In genomic region chr12:101924647-101925046, GRCh38 we compare ENCODE assay signal across 12 cellular contexts. TPM values are rescaled to one million over a fixed set of nuclear protein-coding genes. Genes with fewer than 3 reads are reported as not detected.
A peak's percentile ranks its signal among the peaks of the same experiment; 100 is the strongest.
DNase-seq lines count a peak whose midpoint lies in the region; ATAC-seq and TF ChIP-seq lines count a peak whose summit lies in the region.
"Had no signal": no experiment of that assay in that cellular context is flagged by ENCODE, and none has a peak within 500 bp of the region (broad histone marks: within the 10 kb centered on the region; RNA-seq: fewer than 3 reads in every experiment).

No MANE protein-coding gene starts in this region.

- CTCF ChIA-PET in PC-9 (lab: Charles Lee), result no interaction called here

- H3K27ac ChIP-seq in PC-9 (no peak overlapping the region), thyroid gland (peak overlapping the region in 2 of 3 donors; percentile 49 to 53)

- TF ChIP-seq POLR2A in thyroid gland (IDR thresholded peaks at IDR 0.05), result no peak

- H3K9me3 ChIP-seq in PC-9 (ENCODE audit: insufficient read depth, low read depth), result no peaks in the 10 kb centered on the region
- no peaks in the 10 kb centered on the region for H3K9me3 ChIP-seq in thyroid gland

- H3K4me1 ChIP-seq in PC-9 (replicated peaks; ENCODE audit: insufficient read depth) (no peaks in the 10 kb centered on the region), thyroid gland (no peaks in the 10 kb centered on the region)

- no peaks in the 10 kb centered on the region for H3K79me2 ChIP-seq in PC-9 (ENCODE audit: low read depth)

- H3K27me3 ChIP-seq in PC-9 (ENCODE audit: insufficient read depth, low read depth), result no peaks in the 10 kb centered on the region
- H3K27me3 ChIP-seq in thyroid gland, result no peaks in the 10 kb centered on the region

- BruUV-seq in PC-9 (replicated peaks; lab: Mats Ljungman, UMichigan), result no TSS peak

- H3K9me2 ChIP-seq in PC-9 (ENCODE audit: insufficient read depth), result no peaks in the 10 kb centered on the region

- H3K36me3 ChIP-seq in PC-9 (ENCODE audit: low read depth), result no peaks in the 10 kb centered on the region
- no peaks in the 10 kb centered on the region for H3K36me3 ChIP-seq in thyroid gland

- H2AFZ ChIP-seq in PC-9, result no peak overlapping the region

- WGBS in thyroid gland, 2 donors, result 89 to 90% methylated on average over 4 of the region's 4 CpGs

- DNase-seq in NCI-H82 (lab: John Stamatoyannopoulos, UW) (peak; percentile 28), NCI-H82 treated with DMSO at 0.1 percent for 48 hours (lab: John Stamatoyannopoulos, UW; ENCODE audit: unreplicated experiment) (no peak), PC-9 (no peak), fibroblast of the aortic adventitia (ENCODE audit: low read depth) (peak; percentile 29), thyroid gland (no peak), DMS79 (lab: John Stamatoyannopoulos, UW) (no peak), RKO (ENCODE audit: low spot score) (no peak)
- DNase-seq: activated T-cell treated with anti-CD3 and anti-CD28 coated beads, Interleukin-2, amount 50 U/mL, for 1 hour; NCI-H526 treated with DMSO at 0.1 percent for 48 hours; nephron progenitor cell; stimulated activated CD4-positive, alpha-beta T cell treated with anti-CD3 and anti-CD28 coated beads, Interleukin-4, amount 100 ng/mL, for 4 hours had no signal

- no peak for ATAC-seq in HG03342 (IDR thresholded peaks at IDR 0.05; ENCODE audit: unreplicated experiment)

- H3F3A ChIP-seq in PC-9 (ENCODE audit: insufficient read depth, low read depth), result no peaks in the 10 kb centered on the region

- no peak for TF ChIP-seq CTCF in PC-9 (conservative IDR thresholded peaks at IDR 0.05)
- TF ChIP-seq CTCF in fibroblast of the aortic adventitia (IDR thresholded peaks at IDR 0.05; ENCODE audit: insufficient read depth, low read length), result no peak
- TF ChIP-seq CTCF in thyroid gland (IDR thresholded peaks at IDR 0.05), result no peak

- POLR2A ChIA-PET in PC-9 (lab: Charles Lee; ENCODE audit: unreplicated experiment), result no interaction called here

- no peaks in the 10 kb centered on the region for H4K20me1 ChIP-seq in PC-9 (ENCODE audit: insufficient read depth)

- peak overlapping the region; percentile 6; the same call in 1 of the 2 replicates for H3K4me2 ChIP-seq in PC-9

- H3K4me3 ChIP-seq in PC-9, result no peak overlapping the region
- H3K4me3 ChIP-seq in fibroblast of the aortic adventitia (ENCODE audit: low read depth, low read length), result no peak overlapping the region
- no peak overlapping the region for H3K4me3 ChIP-seq in thyroid gland (replicated peaks in 1 of 3)

- intact Hi-C loops in PC-9 (cut with micrococcal nuclease; ENCODE audit: unreplicated experiment), result no loop called here
- intact Hi-C loops in thyroid gland (cut with DNase I), result no loop called here

RNA-seq across cellular contexts. Expression of gene DRAM1, which starts 47.3 kb away (rescaled TPM):
- total RNA-seq in PC-9 (2021), result 6.0 and 6.2 TPM in 2 replicates
- 18.1 and 41.5 TPM in 2 replicates for total RNA-seq in fibroblast of the aortic adventitia (ENCODE audit: low replicate concordance)
- 10 to 100 TPM in 3 of 4 donors, 1 to 10 TPM in 1; 7.8 to 31.0 (median 14.1) TPM for total RNA-seq in thyroid gland

Comparison
In these comparisons a context has a peak if more than half of its experiments do, and no peak if none do; other contexts are left out.
1. DNase-seq: peak in NCI-H82 (single experiment) and fibroblast of the aortic adventitia (single experiment); none in NCI-H82 treated with DMSO at 0.1 percent for 48 hours (single experiment), PC-9 (0 of 2), thyroid gland (0 of 2), DMS79 (single experiment) and RKO (single experiment).